Comparison of ENCODE assay signal across 25 cellular contexts in the genomic region with DNA sequence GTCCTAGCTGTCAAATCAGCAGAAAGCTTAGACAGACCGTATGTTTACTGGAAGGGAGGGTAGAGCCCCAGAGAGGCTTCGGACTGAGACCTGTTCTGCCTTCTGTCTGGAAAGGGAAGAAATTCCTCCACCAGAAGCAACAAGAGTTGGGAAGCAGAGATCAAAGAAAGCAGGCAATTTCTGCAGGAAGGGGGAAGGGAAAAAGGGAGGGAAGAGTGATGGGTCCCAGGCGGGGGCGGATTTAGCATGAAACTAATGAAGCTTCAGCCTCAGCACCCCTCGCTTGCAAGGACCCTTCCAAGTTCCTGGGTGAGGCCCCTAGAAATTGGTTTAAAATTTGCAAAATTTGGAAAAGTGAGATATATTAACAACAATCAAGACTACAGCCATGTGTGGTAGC. TPM values are rescaled to one million over a fixed set of nuclear protein-coding genes. Genes with fewer than 3 reads are reported as not detected.
DNase-seq lines count a peak whose midpoint lies in the region; ATAC-seq, FAIRE-seq and TF ChIP-seq lines count a peak whose summit lies in the region.
"Had no signal": no experiment of that assay in that cellular context is flagged by ENCODE, and none has a peak within 500 bp of the region (broad histone marks: within the 10 kb centered on the region; RNA-seq: fewer than 3 reads in every experiment).

No MANE protein-coding gene starts in this region.

- no peak overlapping the region for H2BK120ac ChIP-seq in H1 (replicated peaks; ENCODE audit: low read depth, low read length)

- H3K4me1 Mint-ChIP-seq in nephron progenitor cell, result peaks cover 37% of the 10 kb centered on the region
- peaks cover 8 to 9% of the 10 kb centered on the region in 2 donors for H3K4me1 Mint-ChIP-seq in stimulated activated naive B cell treated with anti-CD40 and anti-IgM and Interleukin-4, amounts not matched to agents 10 μg/mL and 1 μg/mL and 100 μg/mL, for 72 hours
- peaks cover 11% of the 10 kb centered on the region for H3K4me1 Mint-ChIP-seq in activated naive CD4-positive, alpha-beta T cell treated with anti-CD3 and anti-CD28 coated beads for 36 hours (ENCODE audit: low read depth)

- ATAC-seq in HepG2, result no peak
- ATAC-seq in right lobe of liver, result no peak
- no peak for ATAC-seq in stimulated activated naive B cell treated with anti-CD40 and anti-IgM and Interleukin-4, amounts not matched to agents 10 μg/mL and 1 μg/mL and 100 μg/mL, for 72 hours (replicated peaks)
- ATAC-seq: HCT116 had no signal

- H3K36me3 ChIP-seq in HepG2 (replicated peaks in 1 of 2; ENCODE audit: control insufficient read depth in 1 of 2, insufficient read depth in 2 of 2, low read length in 2 of 2) (no peaks in the 10 kb centered on the region), right lobe of liver (no peaks in the 10 kb centered on the region), H1 (ENCODE audit: control insufficient read depth in 2 of 4, insufficient read depth in 4 of 4, low read length in 3 of 4) (no peaks in the 10 kb centered on the region)
- H3K36me3 ChIP-seq: BE2C; BLaER1 treated with 17β-estradiol and CSF1 and Interleukin-3, amounts not matched to agents 10 nM and 100 nM had no signal

- no peak overlapping the region for H3K23ac ChIP-seq in H1 (ENCODE audit: insufficient read length)

- DNase-seq in HepG2 (ENCODE audit: low spot score) (no peak), right lobe of liver (no peak), H1 (ENCODE audit: low read depth in 1 of 2, low spot score in 2 of 2) (no peak), nephron progenitor cell (no peak), NCI-H510A treated with DMSO at 0.1 percent for 48 hours (lab: John Stamatoyannopoulos, UW) (no peak), globus pallidus (ENCODE audit: low spot score) (no peak)
- DNase-seq in stimulated activated naive B cell treated with anti-CD40 and anti-IgM and Interleukin-4, amounts not matched to agents 10 μg/mL and 1 μg/mL and 100 μg/mL, for 72 hours, result no peak
- no peak for DNase-seq in activated naive CD4-positive, alpha-beta T cell treated with anti-CD3 and anti-CD28 coated beads for 36 hours
- DNase-seq: AML-193; BE2C; CD4-positive, alpha-beta T cell; CD8-positive, alpha-beta memory T cell; DMS 273 treated with DMSO at 0.1 percent for 48 hours; DMS79; EL; GDM1; H9 had no signal

- H3K27ac Mint-ChIP-seq in nephron progenitor cell, result no peak overlapping the region
- peak overlapping the region; percentile 15 for H3K27ac Mint-ChIP-seq in stimulated activated naive B cell treated with anti-CD40 and anti-IgM and Interleukin-4, amounts not matched to agents 10 μg/mL and 1 μg/mL and 100 μg/mL, for 72 hours
- no peak overlapping the region for H3K27ac Mint-ChIP-seq in activated naive CD4-positive, alpha-beta T cell treated with anti-CD3 and anti-CD28 coated beads for 36 hours
- H3K27ac Mint-ChIP-seq: CD14-positive monocyte; CD4-positive, alpha-beta T cell; CD8-positive, alpha-beta memory T cell; H9 had no signal

- H3K9me3 ChIP-seq in HepG2 (ENCODE audit: low read length) (no peaks in the 10 kb centered on the region), right lobe of liver (no peaks in the 10 kb centered on the region), H1 (ENCODE audit: insufficient read depth in 2 of 2, low read depth in 1 of 2, low read length in 1 of 2) (peaks cover 0 to 9% of the 10 kb centered on the region in 2 experiments; a peak in 2 of 4 replicates)
- H3K9me3 ChIP-seq: BE2C had no signal

- H3K27me3 ChIP-seq in HepG2 (ENCODE audit: control insufficient read depth in 1 of 2, insufficient read depth in 2 of 2, low read length in 2 of 2) (no peaks in the 10 kb centered on the region), right lobe of liver (no peaks in the 10 kb centered on the region), H1 (replicated peaks in 1 of 4; ENCODE audit: control insufficient read depth in 3 of 4, extremely low read depth in 1 of 4, insufficient read depth in 3 of 4, low read length in 3 of 4) (no peaks in the 10 kb centered on the region)
- H3K27me3 ChIP-seq: BE2C; BLaER1 treated with 17β-estradiol and CSF1 and Interleukin-3, amounts not matched to agents 10 nM and 100 nM had no signal

- H3K79me2 ChIP-seq in HepG2 (ENCODE audit: insufficient read depth, low read length), result no peaks in the 10 kb centered on the region
- no peaks in the 10 kb centered on the region for H3K79me2 ChIP-seq in H1 (ENCODE audit: control insufficient read depth in 1 of 2, insufficient read depth in 2 of 2, low read length in 2 of 2)

- H4K20me1 ChIP-seq in HepG2 (ENCODE audit: insufficient read depth, low read length) (no peaks in the 10 kb centered on the region), H1 (replicated peaks in 1 of 2; ENCODE audit: control insufficient read depth in 1 of 2, insufficient read depth in 2 of 2, low read length in 2 of 2) (no peaks in the 10 kb centered on the region)
- H4K20me1 ChIP-seq: BLaER1 treated with 17β-estradiol and CSF1 and Interleukin-3, amounts not matched to agents 10 nM and 100 nM had no signal

- no peak overlapping the region for H4K8ac ChIP-seq in H1 (ENCODE audit: extremely low read depth, insufficient read depth, low read length)

- no peak overlapping the region for H2BK12ac ChIP-seq in H1 (ENCODE audit: low read depth, low read length)

- no peaks in the 10 kb centered on the region for H3K23me2 ChIP-seq in H1 (ENCODE audit: low read depth, low read length)

- no peaks in the 10 kb centered on the region for H3K79me1 ChIP-seq in H1 (ENCODE audit: low read depth, low read length)

- H3K4me3 ChIP-seq in HepG2 (replicated peaks in 1 of 3; ENCODE audit: insufficient read depth in 1 of 3, low read depth in 2 of 3, low read length in 3 of 3) (no peak overlapping the region), right lobe of liver (no peak overlapping the region), H1 (ENCODE audit: extremely low read depth in 1 of 4, insufficient read depth in 2 of 4, low read depth in 3 of 4, low read length in 4 of 4) (no peak overlapping the region)
- H3K4me3 ChIP-seq: BLaER1 treated with 17β-estradiol and CSF1 and Interleukin-3, amounts not matched to agents 10 nM and 100 nM had no signal

- peaks cover 4% of the 10 kb centered on the region for H3K27me3 Mint-ChIP-seq in nephron progenitor cell (ENCODE audit: low read depth, poor library complexity)
- H3K27me3 Mint-ChIP-seq in stimulated activated naive B cell treated with anti-CD40 and anti-IgM and Interleukin-4, amounts not matched to agents 10 μg/mL and 1 μg/mL and 100 μg/mL, for 72 hours, result no peaks in the 10 kb centered on the region
- no peaks in the 10 kb centered on the region for H3K27me3 Mint-ChIP-seq in activated naive CD4-positive, alpha-beta T cell treated with anti-CD3 and anti-CD28 coated beads for 36 hours (ENCODE audit: low read depth)

- peaks cover 35% of the 10 kb centered on the region for H3K4me1 ChIP-seq in HepG2 (ENCODE audit: insufficient read depth, low read length)
- H3K4me1 ChIP-seq in right lobe of liver, result peaks cover 0 to 13% (median 2%) of the 10 kb centered on the region in 4 donors
- H3K4me1 ChIP-seq in H1 (replicated peaks in 1 of 4; ENCODE audit: control insufficient read depth in 3 of 4, insufficient read depth in 4 of 4, low read length in 3 of 4), result no peaks in the 10 kb centered on the region
- H3K4me1 ChIP-seq: BE2C had no signal

- H2BK5ac ChIP-seq in H1 (ENCODE audit: low read depth, low read length), result no peak overlapping the region; the same call in 1 of the 2 replicates

- no peak overlapping the region for H2AK5ac ChIP-seq in H1 (ENCODE audit: low read depth, low read length)

- no peak overlapping the region for H3K14ac ChIP-seq in H1 (ENCODE audit: insufficient read length)

- intact Hi-C loops in HepG2 (cut with micrococcal nuclease; ENCODE audit: unreplicated experiment), result no loop called here
- intact Hi-C loops in right lobe of liver (cut with DNase I), result loop anchor here in 1 of 2 donors (5.0 kb wide), 1 partner anchor 457 kb away; no protein-coding TSS in a partner anchor
- intact Hi-C loops in activated naive CD4-positive, alpha-beta T cell treated with anti-CD3 and anti-CD28 coated beads for 36 hours (cut with micrococcal nuclease), result no loop called here

- TF ChIP-seq EP300 in HepG2 (IDR thresholded peaks at IDR 0.05; ENCODE audit: low read depth in 2 of 2, low read length in 2 of 2), result no peak
- no peak for TF ChIP-seq EP300 in HepG2 (CRISPR knock-in tag; IDR thresholded peaks at IDR 0.05; ENCODE audit: borderline replicate concordance)
- no peak for TF ChIP-seq EP300 in H1 (IDR thresholded peaks at IDR 0.05; ENCODE audit: borderline replicate concordance in 1 of 2, low read depth in 2 of 2, low read length in 2 of 2)

- BruUV-seq in HepG2 (replicated peaks; lab: Mats Ljungman, UMichigan), result no TSS peak

- peak overlapping the region; percentile 49 for H2AFZ ChIP-seq in HepG2 (ENCODE audit: low read length)
- H2AFZ ChIP-seq in H1 (ENCODE audit: low read length), result peak overlapping the region; percentile 63; the same call in 1 of the 2 replicates

- H3K9me3 Mint-ChIP-seq in nephron progenitor cell, result peaks cover 36% of the 10 kb centered on the region
- H3K9me3 Mint-ChIP-seq in stimulated activated naive B cell treated with anti-CD40 and anti-IgM and Interleukin-4, amounts not matched to agents 10 μg/mL and 1 μg/mL and 100 μg/mL, for 72 hours, result peaks cover 3 to 5% of the 10 kb centered on the region in 2 donors
- peaks cover 2% of the 10 kb centered on the region for H3K9me3 Mint-ChIP-seq in activated naive CD4-positive, alpha-beta T cell treated with anti-CD3 and anti-CD28 coated beads for 36 hours
- H3K9me3 Mint-ChIP-seq: CD4-positive, alpha-beta T cell had no signal

- no peak overlapping the region for H2BK15ac ChIP-seq in H1 (ENCODE audit: low read length)

- H3K18ac ChIP-seq in H1 (ENCODE audit: extremely low read depth, low read length), result no peak overlapping the region; the same call in 1 of the 2 replicates

- in situ Hi-C loops in HepG2 (cut with HindIII; ENCODE audit: extremely low pct_ligation_motif_present, low pct_unique_long_range_greater_than_20kb), result no loop called here

- H3K4me3 Mint-ChIP-seq in nephron progenitor cell, result peak overlapping the region; percentile 46
- no peak overlapping the region for H3K4me3 Mint-ChIP-seq in stimulated activated naive B cell treated with anti-CD40 and anti-IgM and Interleukin-4, amounts not matched to agents 10 μg/mL and 1 μg/mL and 100 μg/mL, for 72 hours
- H3K4me3 Mint-ChIP-seq in activated naive CD4-positive, alpha-beta T cell treated with anti-CD3 and anti-CD28 coated beads for 36 hours, result no peak overlapping the region
- H3K4me3 Mint-ChIP-seq: CD14-positive monocyte; CD4-positive, alpha-beta T cell; CD8-positive, alpha-beta memory T cell; H9 had no signal

- H3K9ac ChIP-seq in HepG2 (ENCODE audit: insufficient read depth, low read depth, low read length), result no peak overlapping the region
- H3K9ac ChIP-seq in H1 (replicated peaks in 1 of 4; ENCODE audit: extremely low read depth in 1 of 4, low read depth in 3 of 4, low read length in 3 of 4), result no peak overlapping the region
- H3K9ac ChIP-seq: BLaER1 treated with 17β-estradiol and CSF1 and Interleukin-3, amounts not matched to agents 10 nM and 100 nM had no signal

- H2BK20ac ChIP-seq in H1 (ENCODE audit: low read length), result no peak overlapping the region

- H3K4me2 ChIP-seq in HepG2 (ENCODE audit: low read depth, low read length) (no peak overlapping the region; the same call in 1 of the 2 replicates), H1 (ENCODE audit: insufficient read depth in 1 of 2, low read depth in 2 of 2, low read length in 2 of 2) (no peak overlapping the region)
- H3K4me2 ChIP-seq: BLaER1 treated with 17β-estradiol and CSF1 and Interleukin-3, amounts not matched to agents 10 nM and 100 nM had no signal

- H3K27ac ChIP-seq in HepG2 (ENCODE audit: extremely low read length, insufficient read depth, low read length), result no peak overlapping the region
- no peak overlapping the region for H3K27ac ChIP-seq in right lobe of liver
- H3K27ac ChIP-seq in H1 (ENCODE audit: low read depth, low read length), result no peak overlapping the region
- H3K27ac ChIP-seq: 22Rv1; BLaER1 treated with 17β-estradiol and CSF1 and Interleukin-3, amounts not matched to agents 10 nM and 100 nM had no signal

- no peak overlapping the region for H3K4ac ChIP-seq in H1 (replicated peaks; ENCODE audit: insufficient read length, low read depth, low read length)

- H3K56ac ChIP-seq in H1 (replicated peaks; ENCODE audit: insufficient read length, low read depth, low read length), result no peak overlapping the region

- H4K5ac ChIP-seq in H1 (ENCODE audit: insufficient read length, low read depth, low read length), result no peak overlapping the region

- 65% methylated on average over 5 of the region's 5 CpGs for WGBS in HepG2 (ENCODE audit: low lambda C conversion rate)
- 87% methylated on average over 5 of the region's 5 CpGs for WGBS in right lobe of liver (ENCODE audit: insufficient coverage, low coverage, low lambda C conversion rate, missing lambda C conversion rate)
- 91% methylated on average over 5 of the region's 5 CpGs; no CpG with 5 or more reads in 1 of the 2 experiments for WGBS in H1 (ENCODE audit: extremely low coverage in 1 of 2, insufficient coverage in 1 of 2, insufficient read length in 1 of 2, insufficient replicate concordance in 2 of 2, low coverage in 1 of 2, low lambda C conversion rate in 2 of 2, missing lambda C conversion rate in 1 of 2), 2 experiments

- TF ChIP-seq RAD21 in HepG2 (CRISPR knock-in tag; IDR thresholded peaks at IDR 0.05) (no peak), H1 (IDR thresholded peaks at IDR 0.05 in 1 of 2, conservative IDR thresholded peaks at IDR 0.05 in 1 of 2; ENCODE audit: low read depth in 2 of 2, low read length in 2 of 2) (no peak)

- FAIRE-seq in HepG2 (lab: Jason Lieb, UNC) (no peak), H1 (lab: Jason Lieb, UNC) (no peak)
- FAIRE-seq: A204.1, D721Med, GM12891, GM18507 had no signal

- peaks cover 9% of the 10 kb centered on the region for H3K36me3 Mint-ChIP-seq in nephron progenitor cell (ENCODE audit: low read depth)
- H3K36me3 Mint-ChIP-seq in stimulated activated naive B cell treated with anti-CD40 and anti-IgM and Interleukin-4, amounts not matched to agents 10 μg/mL and 1 μg/mL and 100 μg/mL, for 72 hours, result peaks cover 0 to 5% of the 10 kb centered on the region in 2 donors
- H3K36me3 Mint-ChIP-seq in activated naive CD4-positive, alpha-beta T cell treated with anti-CD3 and anti-CD28 coated beads for 36 hours (ENCODE audit: low read depth), result no peaks in the 10 kb centered on the region
- H3K36me3 Mint-ChIP-seq: CD14-positive monocyte had no signal

- CTCF ChIA-PET in HepG2 (lab: Yijun Ruan, JAX; ENCODE audit: low intra/inter-chr PET ratio, low total read pairs) (no interaction called here), H1 (lab: Charles Lee; ENCODE audit: partially characterized antibody) (interaction anchor here (1.4 kb wide), 1 partner anchor 224 kb away, joined by 6 read pairs; no protein-coding TSS in a partner anchor)
- CTCF ChIA-PET in activated naive CD4-positive, alpha-beta T cell treated with anti-CD3 and anti-CD28 coated beads for 36 hours (lab: Charles Lee), result interaction anchor here (0.7 to 1.1 kb wide), 3 partner anchors 226 to 458 kb away, joined by 4 to 5 read pairs (median 4); no protein-coding TSS in a partner anchor

- H4K91ac ChIP-seq in H1 (replicated peaks; ENCODE audit: insufficient read length, low read length), result no peak overlapping the region

- TF ChIP-seq POLR2A in HepG2 (IDR thresholded peaks at IDR 0.05; ENCODE audit: insufficient read depth in 1 of 2, low read depth in 2 of 2, low read length in 2 of 2) (no peak), right lobe of liver (IDR thresholded peaks at IDR 0.05) (no peak), H1 (IDR thresholded peaks at IDR 0.05; ENCODE audit: control extremely low read depth in 1 of 2, low read depth in 2 of 2, low read length in 2 of 2) (no peak)

- POLR2A ChIA-PET in HepG2 (lab: Yijun Ruan, JAX), result interaction anchor here (0.7 to 1.1 kb wide), 2 partner anchors 18 to 75 kb away, joined by 3 to 4 read pairs; no protein-coding TSS in a partner anchor
- POLR2A ChIA-PET in H1 (lab: Charles Lee; ENCODE audit: partially characterized antibody), result no interaction called here

- TF ChIP-seq CTCF in HepG2 (CRISPR knock-in tag; IDR thresholded peaks at IDR 0.05) (no peak), right lobe of liver (IDR thresholded peaks at IDR 0.05) (no peak), H1 (IDR thresholded peaks at IDR 0.05; ENCODE audit: control extremely low read depth in 1 of 3, insufficient read depth in 1 of 3, low read depth in 1 of 3, low read length in 3 of 3) (no peak), nephron progenitor cell (IDR thresholded peaks at IDR 0.05) (no peak)

RNA-seq across cellular contexts. Expression of a gene that starts 26.6 kb away (rescaled TPM):
- total RNA-seq in HepG2 (2016; rRNA removed; fragmentation: Illumina TruSeq; extraction: Trizol) (26.9 and 34.3 TPM in 2 replicates), right lobe of liver (10 to 100 TPM; 14.7 to 19.6 (median 17.1) TPM)
- total RNA-seq in HepG2 (2016; cell fraction: cytosol; rRNA removed; fragmentation: Illumina TruSeq; extraction: Trizol; ENCODE audit: low read depth), result 17.9 and 21.4 TPM in 2 replicates
- total RNA-seq in HepG2 (2016; cell fraction: insoluble cytoplasmic fraction; rRNA removed; fragmentation: Illumina TruSeq; extraction: Trizol), result 29.6 and 30.0 TPM in 2 replicates
- total RNA-seq in HepG2 (2016; cell fraction: membrane; rRNA removed; fragmentation: Illumina TruSeq; extraction: Trizol), result 27.6 and 35.5 TPM in 2 replicates
- 19.6 and 20.8 TPM in 2 replicates for total RNA-seq in HepG2 (2016; cell fraction: nucleus; rRNA removed; fragmentation: Illumina TruSeq; extraction: Trizol)
- polyA plus RNA-seq in HepG2 (2011; rRNA removed) (13.4 and 13.8 TPM in 2 replicates), H1 (2011; rRNA removed) (6.3 and 8.3 TPM in 2 replicates)
- polyA plus RNA-seq in HepG2 (2011; cell fraction: cytosol; rRNA removed), result 10.4 and 13.6 TPM in 2 replicates
- polyA plus RNA-seq in HepG2 (2011; cell fraction: nucleus; rRNA removed), result 4.9 and 6.1 TPM in 2 replicates
- polyA plus RNA-seq in HepG2 (2012), result 15.3 and 18.2 TPM in 2 replicates
- polyA plus RNA-seq in HepG2 (2016; cell fraction: cytosol; fragmentation: Illumina TruSeq; extraction: Trizol; ENCODE audit: low read depth), result 4.5 and 5.0 TPM in 2 replicates
- polyA plus RNA-seq in HepG2 (2016; cell fraction: insoluble cytoplasmic fraction; fragmentation: Illumina TruSeq; extraction: Trizol; ENCODE audit: low read depth), result 22.3 and 22.7 TPM in 2 replicates
- polyA plus RNA-seq in HepG2 (2016; cell fraction: membrane; fragmentation: Illumina TruSeq; extraction: Trizol; ENCODE audit: low read depth), result 15.3 and 16.4 TPM in 2 replicates
- 19.1 and 20.1 TPM in 2 replicates for polyA plus RNA-seq in HepG2 (2016; cell fraction: nucleus; fragmentation: Illumina TruSeq; extraction: Trizol; ENCODE audit: insufficient read depth, low read depth)
- polyA minus RNA-seq in HepG2 (2011; rRNA and poly(A)+ RNA removed; ENCODE audit: low replicate concordance), result 35.0 and 64.9 TPM in 2 replicates
- 19.3 and 22.5 TPM in 2 replicates for polyA minus RNA-seq in HepG2 (2011; cell fraction: cytosol; rRNA and poly(A)+ RNA removed)
- polyA minus RNA-seq in HepG2 (2011; cell fraction: nucleus; rRNA and poly(A)+ RNA removed), result 13.1 and 15.4 TPM in 2 replicates
- total RNA-seq in H1 (2021; fragmentation: NEBNext Ultra II Directional; extraction: Animal tissue kit (Norgen Biotek cat#: 25700)), result 36.3 and 36.6 TPM in 2 replicates
- 10.3 TPM for polyA plus RNA-seq in H1 (2011; cell fraction: cytosol; rRNA removed)
- 9.4 TPM for polyA plus RNA-seq in H1 (2011; cell fraction: nucleus; rRNA removed)
- polyA plus RNA-seq in H1 (2012, experiment 1 of 2), result 12.6 to 21.2 TPM (median 13.9 TPM) in 4 replicates
- polyA plus RNA-seq in H1 (2012, experiment 2 of 2), result 2.7 TPM
- polyA plus RNA-seq in H1 (2013, experiment 1 of 2), result 18.2 TPM
- polyA plus RNA-seq in H1 (2013, experiment 2 of 2), result 18.7 TPM
- polyA minus RNA-seq in H1 (2011; rRNA and poly(A)+ RNA removed), result 36.1 and 43.3 TPM in 2 replicates
- polyA minus RNA-seq in H1 (2011; cell fraction: cytosol; rRNA and poly(A)+ RNA removed), result 14.0 TPM
- 17.0 TPM for polyA minus RNA-seq in H1 (2011; cell fraction: nucleus; rRNA and poly(A)+ RNA removed)
- 10 to 100 TPM; 35.1 to 36.1 TPM for total RNA-seq in activated naive CD4-positive, alpha-beta T cell treated with anti-CD3 and anti-CD28 coated beads for 36 hours
